ENCODE assay signal across 13 cellular contexts in the genomic region with DNA sequence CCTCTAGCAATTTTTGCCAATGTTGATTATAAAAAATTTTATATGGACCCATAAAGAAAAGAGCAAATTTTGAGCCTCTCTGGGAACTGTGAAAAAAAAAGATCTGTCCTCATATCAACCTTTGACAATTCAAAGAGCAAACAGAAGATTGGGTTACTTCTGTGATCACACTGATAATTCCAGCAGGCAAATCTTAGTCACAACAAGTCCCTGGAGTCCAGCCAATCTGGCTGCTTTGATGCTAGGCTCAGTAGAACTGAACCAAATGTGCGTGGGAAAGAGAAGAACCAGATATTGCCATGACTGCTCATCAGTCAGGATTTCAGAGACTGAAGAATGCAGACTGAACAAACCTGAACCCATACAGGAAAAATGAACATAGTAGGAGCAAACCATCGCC.
DNase-seq lines count a peak whose midpoint lies in the region; ATAC-seq, FAIRE-seq and TF ChIP-seq lines count a peak whose summit lies in the region.
"Had no signal": no experiment of that assay in that cellular context is flagged by ENCODE, and none has a peak within 500 bp of the region (broad histone marks: within the 10 kb centered on the region; RNA-seq: fewer than 3 reads in every experiment).

No MANE protein-coding gene starts in this region.

- no peaks in the 10 kb centered on the region for H3K9me3 ChIP-seq in endothelial cell of umbilical vein (replicated peaks; ENCODE audit: control insufficient read depth, insufficient read depth, low read length)
- H3K9me3 ChIP-seq in prostate gland = no peaks in the 10 kb centered on the region

- TF ChIP-seq POLR2A in endothelial cell of umbilical vein (IDR thresholded peaks at IDR 0.05; ENCODE audit: low read depth, low read length) (no peak), prostate gland (IDR thresholded peaks at IDR 0.05) (no peak)

- no peak overlapping the region for H3K4me3 ChIP-seq in endothelial cell of umbilical vein (replicated peaks in 1 of 3; ENCODE audit: insufficient read depth in 1 of 3, low read depth in 1 of 3, low read length in 3 of 3)
- H3K4me3 ChIP-seq in prostate gland = no peak overlapping the region

- peaks cover 9% of the 10 kb centered on the region for H3K9me3 Mint-ChIP-seq in stimulated activated effector memory CD8-positive, alpha-beta T cell treated with anti-CD3 and anti-CD28 coated beads, Interleukin-12 subunit alpha, Interleukin-12 subunit beta, amount 100 ng/mL, for 72 hours

- no peaks in the 10 kb centered on the region for H3K4me1 Mint-ChIP-seq in stimulated activated effector memory CD8-positive, alpha-beta T cell treated with anti-CD3 and anti-CD28 coated beads, Interleukin-12 subunit alpha, Interleukin-12 subunit beta, amount 100 ng/mL, for 72 hours

- H3K4me3 Mint-ChIP-seq in stimulated activated effector memory CD8-positive, alpha-beta T cell treated with anti-CD3 and anti-CD28 coated beads, Interleukin-12 subunit alpha, Interleukin-12 subunit beta, amount 100 ng/mL, for 72 hours = no peak overlapping the region

- POLR2A ChIA-PET in endothelial cell of umbilical vein (lab: Charles Lee) = no interaction called here

- no peaks in the 10 kb centered on the region for H3K79me2 ChIP-seq in endothelial cell of umbilical vein (ENCODE audit: control insufficient read depth, insufficient read depth, low read length)

- DNase-seq in COLO829 (ENCODE audit: low spot score) (peak; percentile 48), NCI-H2196 (lab: John Stamatoyannopoulos, UW; ENCODE audit: unreplicated experiment) (peak; percentile 71), endothelial cell of umbilical vein (ENCODE audit: low read depth, low spot score) (peak; percentile 66), prostate gland (ENCODE audit: low spot score) (peak; percentile 94), epidermal melanocyte (ENCODE audit: insufficient read length, low spot score) (no peak), KG1 (lab: John Stamatoyannopoulos, UW) (no peak)
- DNase-seq in stimulated activated effector memory CD8-positive, alpha-beta T cell treated with anti-CD3 and anti-CD28 coated beads, Interleukin-12 subunit alpha, Interleukin-12 subunit beta, amount 100 ng/mL, for 72 hours (ENCODE audit: low spot score in 2 of 2) = no peak
- DNase-seq: activated gamma-delta T cell treated with Interleukin-2 at 50 U/mL for 16 hours, COR-L47, IMR-90, mesendoderm had no signal

- dilution Hi-C loops in endothelial cell of umbilical vein (cut with MboI; ENCODE audit: extremely low pct_ligation_motif_present, low sequenced_read_pairs) = no loop called here

- H3K36me3 ChIP-seq in endothelial cell of umbilical vein (ENCODE audit: control insufficient read depth in 2 of 2, extremely low read depth in 1 of 2, insufficient read depth in 2 of 2, low read length in 2 of 2) (no peaks in the 10 kb centered on the region), prostate gland (no peaks in the 10 kb centered on the region)

- H3K9me1 ChIP-seq in endothelial cell of umbilical vein (replicated peaks; ENCODE audit: control insufficient read depth, extremely low read depth, insufficient read depth, low read length) = no peaks in the 10 kb centered on the region

- no peak overlapping the region for H3K4me2 ChIP-seq in endothelial cell of umbilical vein (ENCODE audit: insufficient read depth, low read length)

- H2AFZ ChIP-seq in endothelial cell of umbilical vein (ENCODE audit: low read depth, low read length) = no peak overlapping the region

- FAIRE-seq in endothelial cell of umbilical vein (lab: Jason Lieb, UNC) = no peak
- FAIRE-seq: endometrium had no signal

- intact Hi-C loops in endothelial cell of umbilical vein (cut with micrococcal nuclease) = no loop called here
- intact Hi-C loops in prostate gland (cut with DNase I) = no loop called here

- 17% methylated on average over 2 of the region's 2 CpGs for WGBS in prostate gland

- BruUV-seq in endothelial cell of umbilical vein (replicated peaks; lab: Mats Ljungman, UMichigan) = no TSS peak

- TF ChIP-seq CTCF in endothelial cell of umbilical vein (IDR thresholded peaks at IDR 0.05; ENCODE audit: extremely low read depth in 1 of 2, insufficient read depth in 1 of 2, low read depth in 1 of 2, low read length in 2 of 2) (no peak), prostate gland (IDR thresholded peaks at IDR 0.05) (no peak)

- no peak overlapping the region for H3K9ac ChIP-seq in endothelial cell of umbilical vein (replicated peaks; ENCODE audit: extremely low read depth, insufficient read depth, low read length)

- H4K20me1 ChIP-seq in endothelial cell of umbilical vein (replicated peaks; ENCODE audit: control insufficient read depth, extremely low read depth, insufficient read depth, low read length) = no peaks in the 10 kb centered on the region

- CTCF ChIA-PET in endothelial cell of umbilical vein (lab: Charles Lee) = no interaction called here

- H3K27ac ChIP-seq in endothelial cell of umbilical vein (ENCODE audit: insufficient read depth, low read depth, low read length) = no peak overlapping the region
- H3K27ac ChIP-seq in prostate gland = no peak overlapping the region

- peaks cover 5% of the 10 kb centered on the region for H3K4me1 ChIP-seq in endothelial cell of umbilical vein (ENCODE audit: control insufficient read depth, extremely low read depth, insufficient read depth, low read length)
- no peaks in the 10 kb centered on the region for H3K4me1 ChIP-seq in prostate gland (replicated peaks)

- H3K36me3 Mint-ChIP-seq in stimulated activated effector memory CD8-positive, alpha-beta T cell treated with anti-CD3 and anti-CD28 coated beads, Interleukin-12 subunit alpha, Interleukin-12 subunit beta, amount 100 ng/mL, for 72 hours = no peaks in the 10 kb centered on the region

- no peak for ATAC-seq in GM19351 (IDR thresholded peaks at IDR 0.05; ENCODE audit: unreplicated experiment)
- ATAC-seq in stimulated activated effector memory CD8-positive, alpha-beta T cell treated with anti-CD3 and anti-CD28 coated beads, Interleukin-12 subunit alpha, Interleukin-12 subunit beta, amount 100 ng/mL, for 72 hours = no peak

- peaks cover 0 to 2% of the 10 kb centered on the region in 2 experiments for H3K27me3 ChIP-seq in endothelial cell of umbilical vein (ENCODE audit: control insufficient read depth in 2 of 2, insufficient read depth in 2 of 2, low read length in 2 of 2)
- H3K27me3 ChIP-seq in prostate gland (replicated peaks; ENCODE audit: insufficient read depth) = no peaks in the 10 kb centered on the region

- H3K27ac Mint-ChIP-seq in stimulated activated effector memory CD8-positive, alpha-beta T cell treated with anti-CD3 and anti-CD28 coated beads, Interleukin-12 subunit alpha, Interleukin-12 subunit beta, amount 100 ng/mL, for 72 hours = no peak overlapping the region

TF ChIP-seq in endothelial cell of umbilical vein, 7 proteins besides CTCF, POLR2A, EP300 and RAD21:
- TF ChIP-seq GATA2 (IDR thresholded peaks at IDR 0.05; ENCODE audit: insufficient read depth, insufficient read length, low read depth, low read length) = peak; percentile 55
- TF ChIP-seq, protein P1, sequence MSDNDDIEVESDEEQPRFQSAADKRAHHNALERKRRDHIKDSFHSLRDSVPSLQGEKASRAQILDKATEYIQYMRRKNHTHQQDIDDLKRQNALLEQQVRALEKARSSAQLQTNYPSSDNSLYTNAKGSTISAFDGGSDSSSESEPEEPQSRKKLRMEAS (IDR thresholded peaks at IDR 0.05; ENCODE audit: insufficient read depth, insufficient read length) = no peak

Comparison
In these comparisons a context has a peak if more than half of its experiments do, and no peak if none do; other contexts are left out.
1. DNase-seq: peak in COLO829 (single experiment), NCI-H2196 (single experiment), endothelial cell of umbilical vein (single experiment) and prostate gland (single experiment); none in epidermal melanocyte (single experiment), stimulated activated effector memory CD8-positive, alpha-beta T cell treated with anti-CD3 and anti-CD28 coated beads, Interleukin-12 subunit alpha, Interleukin-12 subunit beta, amount 100 ng/mL, for 72 hours (0 of 2) and KG1 (single experiment).